ENCODE assay signal across 1 cellular context in genomic region chr10:121539757-121540156, GRCh38.
TF ChIP-seq lines count a peak whose summit lies in the region.

No MANE protein-coding gene starts in this region.

TF ChIP-seq in WTC11, 78 proteins besides CTCF, POLR2A, EP300 and RAD21 (continued from another document):
- TF ChIP-seq ARID4B (CRISPR knock-in tag; IDR thresholded peaks at IDR 0.05; ENCODE audit: borderline replicate concordance) (no peak), ZSCAN18 (CRISPR knock-in tag; IDR thresholded peaks at IDR 0.05) (no peak), CDX4 (CRISPR knock-in tag; IDR thresholded peaks at IDR 0.05; ENCODE audit: borderline replicate concordance) (no peak), NFATC4 (CRISPR knock-in tag; IDR thresholded peaks at IDR 0.05) (no peak), ZNF232 (CRISPR knock-in tag; IDR thresholded peaks at IDR 0.05) (no peak), ATF3 (CRISPR knock-in tag; conservative IDR thresholded peaks at IDR 0.05) (no peak), ZBTB21 (CRISPR knock-in tag; IDR thresholded peaks at IDR 0.05; ENCODE audit: borderline replicate concordance) (no peak)
TF ChIP-seq in WTC11: peak in this region for 0.
